ENCODE assay signal across 7 cellular contexts in the genomic region with DNA sequence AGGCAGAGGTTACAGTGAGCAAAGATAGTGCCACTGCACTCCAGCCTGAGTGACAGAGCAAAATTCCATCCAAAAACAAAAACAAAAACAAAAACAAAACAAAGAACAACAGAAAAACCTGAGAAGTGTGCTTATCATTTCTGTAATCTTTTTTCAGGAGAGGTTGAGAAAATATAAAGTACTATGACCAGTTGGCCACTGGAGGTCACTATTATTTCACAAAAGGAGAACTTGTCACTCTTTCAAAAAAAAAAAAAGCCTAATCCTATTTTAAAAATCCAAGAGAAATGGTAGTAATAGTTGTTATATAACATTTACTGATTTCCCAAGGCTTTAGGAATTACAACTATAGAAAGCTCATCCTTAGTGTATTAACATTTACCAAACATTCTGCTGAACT. TPM values are rescaled to one million over a fixed set of nuclear protein-coding genes. Genes with fewer than 3 reads are reported as not detected.
A peak's percentile ranks its signal among the peaks of the same experiment; 100 is the strongest.
DNase-seq lines count a peak whose midpoint lies in the region; ATAC-seq and TF ChIP-seq lines count a peak whose summit lies in the region.

No MANE protein-coding gene starts in this region.

- H2BK15ac ChIP-seq in mesenchymal stem cell (ENCODE audit: low read depth, poor library complexity, severe bottlenecking) = no peak overlapping the region

- H3K4me3 ChIP-seq in brain microvascular endothelial cell (ENCODE audit: low read depth, low read length) (no peak overlapping the region), mesenchymal stem cell (ENCODE audit: insufficient read depth in 1 of 2, low read depth in 1 of 2, low read length in 2 of 2) (no peak overlapping the region)

- H3K36me3 ChIP-seq in brain microvascular endothelial cell (replicated peaks) (no peaks in the 10 kb centered on the region), mesenchymal stem cell (ENCODE audit: control insufficient read depth in 1 of 2, insufficient read depth in 2 of 2, low read depth in 1 of 2, low read length in 2 of 2) (no peaks in the 10 kb centered on the region)

- no peak overlapping the region for H2BK12ac ChIP-seq in mesenchymal stem cell (ENCODE audit: low read length in 2 of 2)

- H2BK5ac ChIP-seq in mesenchymal stem cell (ENCODE audit: low read depth, low read length, poor library complexity, severe bottlenecking) = no peak overlapping the region

- no peaks in the 10 kb centered on the region for H3K36me3 Mint-ChIP-seq in immature natural killer cell

- H3K27ac ChIP-seq in brain microvascular endothelial cell = no peak overlapping the region
- H3K27ac ChIP-seq in mesenchymal stem cell (ENCODE audit: low read length, poor library complexity, severe bottlenecking) = no peak overlapping the region

- in situ Hi-C loops in GM13976 (cut with MboI; ENCODE audit: low sequenced_read_pairs, unreplicated experiment) = no loop called here
- in situ Hi-C loops in brain microvascular endothelial cell (cut with HindIII; ENCODE audit: low pct_ligation_motif_present, low sequenced_read_pairs) = no loop called here

- no peak overlapping the region for H3K4ac ChIP-seq in mesenchymal stem cell (ENCODE audit: low read depth in 1 of 2, low read length in 2 of 2)

- no peak overlapping the region for H2AFZ ChIP-seq in mesenchymal stem cell (ENCODE audit: low read depth, low read length)

- no peak overlapping the region for H3K23ac ChIP-seq in mesenchymal stem cell (ENCODE audit: low read length in 2 of 2)

- no peak overlapping the region for H2BK120ac ChIP-seq in mesenchymal stem cell (ENCODE audit: low read depth, low read length)

- no peak overlapping the region for H3K18ac ChIP-seq in mesenchymal stem cell (ENCODE audit: low read depth in 1 of 2, low read length in 2 of 2)

- no peaks in the 10 kb centered on the region for H3K4me1 ChIP-seq in mesenchymal stem cell (ENCODE audit: control insufficient read depth, insufficient read depth, low read depth, low read length)

- H4K8ac ChIP-seq in mesenchymal stem cell (ENCODE audit: low read length) = no peak overlapping the region

- peaks cover 2 to 8% (median 4%) of the 10 kb centered on the region in 3 donors for H3K27me3 Mint-ChIP-seq in immature natural killer cell (ENCODE audit: low read depth in 3 of 3)

- TF ChIP-seq CTCF in GM13976 (IDR thresholded peaks at IDR 0.05; ENCODE audit: borderline replicate concordance, control extremely low read depth, extremely low read depth, insufficient read depth, missing control alignments) (peak; percentile 27), brain microvascular endothelial cell (IDR thresholded peaks at IDR 0.05; ENCODE audit: low read depth, low read length, missing control alignments) (peak; percentile 19)

- no peak overlapping the region for H2AK5ac ChIP-seq in mesenchymal stem cell (ENCODE audit: low read length, severe bottlenecking)

- no peak overlapping the region for H3K14ac ChIP-seq in mesenchymal stem cell (ENCODE audit: low read length in 2 of 2)

- H3K9me3 Mint-ChIP-seq in immature natural killer cell = no peaks in the 10 kb centered on the region

- no peak overlapping the region for H3K9ac ChIP-seq in mesenchymal stem cell (ENCODE audit: low read length)

- no peak overlapping the region for H4K91ac ChIP-seq in mesenchymal stem cell (ENCODE audit: low read length)

- H3K27ac Mint-ChIP-seq in immature natural killer cell = no peak overlapping the region

- H3K4me1 Mint-ChIP-seq in immature natural killer cell = no peaks in the 10 kb centered on the region

- DNase-seq in GM13976 (ENCODE audit: low spot score) (peak; percentile 24), NCI-H1092 (lab: John Stamatoyannopoulos, UW) (peak; percentile 15), brain microvascular endothelial cell (no peak), mesenchymal stem cell (peak; percentile 53), immature natural killer cell (no peak)

- H3K27me3 ChIP-seq in brain microvascular endothelial cell (replicated peaks) = no peaks in the 10 kb centered on the region
- peaks cover 0 to under 1% of the 10 kb centered on the region in 2 experiments for H3K27me3 ChIP-seq in mesenchymal stem cell (ENCODE audit: control insufficient read depth in 1 of 2, insufficient read depth in 1 of 2, low read length in 2 of 2)

- no peak overlapping the region for H3K4me2 ChIP-seq in mesenchymal stem cell (ENCODE audit: low read length, poor library complexity, severe bottlenecking)

- no peaks in the 10 kb centered on the region for H3K9me3 ChIP-seq in mesenchymal stem cell (ENCODE audit: control insufficient read depth, low read length)

- H3K79me1 ChIP-seq in mesenchymal stem cell (replicated peaks; ENCODE audit: low read length, poor library complexity, severe bottlenecking) = no peaks in the 10 kb centered on the region

- H3K4me3 Mint-ChIP-seq in immature natural killer cell = no peak overlapping the region

- ATAC-seq in HG02973 (IDR thresholded peaks at IDR 0.05; ENCODE audit: unreplicated experiment) (no peak), GM21526 (IDR thresholded peaks at IDR 0.05; ENCODE audit: low FRiP score, unreplicated experiment) (no peak)

RNA-seq across cellular contexts. Expression of gene RNF150, which starts 24.9 kb away (rescaled TPM):
- 2.3 TPM for polyA plus RNA-seq in mesenchymal stem cell (2013, experiment 1 of 2)
- 2.3 TPM for polyA plus RNA-seq in mesenchymal stem cell (2013, experiment 2 of 2)
- polyA plus RNA-seq in immature natural killer cell = not detected

Comparison
In these comparisons a context has a peak if more than half of its experiments do, and no peak if none do; other contexts are left out.
1. DNase-seq: peak in GM13976 (single experiment), NCI-H1092 (single experiment) and mesenchymal stem cell (single experiment); none in brain microvascular endothelial cell (single experiment) and immature natural killer cell (0 of 3).